ENCODE assay signal across 10 cellular contexts in the genomic region with DNA sequence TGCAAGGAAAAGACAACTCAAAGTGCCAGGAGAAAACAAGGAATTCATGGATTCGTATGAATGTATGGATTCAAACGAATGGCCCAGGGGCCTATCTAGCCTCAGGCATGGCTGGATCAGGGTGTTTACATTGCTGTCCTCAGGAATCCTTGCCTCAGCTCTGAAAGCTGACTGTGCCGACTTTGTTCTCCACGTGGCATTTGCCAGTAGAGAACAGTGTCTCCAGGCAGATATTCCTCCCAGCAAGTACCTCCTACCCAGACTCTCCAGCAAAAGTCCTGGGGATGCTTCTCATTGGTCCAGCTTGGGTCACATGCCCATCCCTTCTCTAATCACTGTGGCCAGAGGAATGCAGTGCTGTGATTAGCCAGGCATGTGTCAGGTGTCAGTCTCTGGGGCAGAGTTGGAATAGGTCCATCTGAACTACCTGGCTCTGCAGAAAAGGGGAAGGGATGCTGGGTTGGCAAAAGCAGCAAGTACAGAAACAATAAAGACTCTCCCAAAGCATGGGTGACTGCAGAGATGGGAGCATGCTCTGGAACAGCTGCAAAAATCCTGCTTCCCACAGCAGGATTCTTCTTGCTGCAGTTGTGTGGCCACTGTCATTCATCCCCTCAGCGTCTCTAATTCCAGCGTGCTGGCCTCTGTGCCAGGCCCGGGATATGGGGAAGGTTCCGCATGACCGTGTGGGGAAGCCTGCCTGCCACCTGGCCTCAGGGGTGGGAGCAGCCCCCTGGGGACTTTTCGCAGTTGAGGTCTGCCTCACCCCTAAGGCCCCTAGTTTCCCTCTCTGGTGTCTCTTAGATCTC. TPM values are rescaled to one million over a fixed set of nuclear protein-coding genes. Genes with fewer than 3 reads are reported as not detected.
DNase-seq lines count a peak whose midpoint lies in the region; ATAC-seq and FAIRE-seq lines count a peak whose summit lies in the region.
"Had no signal": no experiment of that assay in that cellular context is flagged by ENCODE, and none has a peak within 500 bp of the region (broad histone marks: within the 10 kb centered on the region; RNA-seq: fewer than 3 reads in every experiment).

No MANE protein-coding gene starts in this region.

- H3K9me3 Mint-ChIP-seq in activated T-helper 1 cell treated with anti-CD3 and anti-CD28 coated beads, Interleukin-12 subunit alpha, Interleukin-12 subunit beta, Interleukin-2, Interleukin-4 antibody, amounts not matched to agents 30 ng/mL and 10 ng/mL and 1 ng/mL, durations not matched to agents 14 hours and 24 hours and 36 hours, result no peaks in the 10 kb centered on the region

- in situ Hi-C loops in ACHN (cut with HindIII; ENCODE audit: low pct_ligation_motif_present, low pct_unique_long_range_greater_than_20kb, low sequenced_read_pairs), result no loop called here

- H3K4me1 Mint-ChIP-seq in activated T-helper 1 cell treated with anti-CD3 and anti-CD28 coated beads, Interleukin-12 subunit alpha, Interleukin-12 subunit beta, Interleukin-2, Interleukin-4 antibody, amounts not matched to agents 30 ng/mL and 10 ng/mL and 1 ng/mL, durations not matched to agents 14 hours and 24 hours and 36 hours (ENCODE audit: low read depth), result peaks cover 46% of the 10 kb centered on the region

- no peak overlapping the region for H3K4me3 Mint-ChIP-seq in activated T-helper 1 cell treated with anti-CD3 and anti-CD28 coated beads, Interleukin-12 subunit alpha, Interleukin-12 subunit beta, Interleukin-2, Interleukin-4 antibody, amounts not matched to agents 30 ng/mL and 10 ng/mL and 1 ng/mL, durations not matched to agents 14 hours and 24 hours and 36 hours

- ATAC-seq in HG03442 (IDR thresholded peaks at IDR 0.05; ENCODE audit: unreplicated experiment), result no peak
- ATAC-seq: heart right ventricle had no signal

- H3K4me3 ChIP-seq in SJCRH30, result no peak overlapping the region
- H3K4me3 ChIP-seq: heart right ventricle had no signal

- DNase-seq in ACHN, result peak; percentile 47
- DNase-seq in GM18507 (ENCODE audit: extremely low spot score, insufficient read length, low read depth), result no peak
- DNase-seq in SJCRH30, result peak; percentile 91 to 96
- DNase-seq in hepatic stellate cell (ENCODE audit: low spot score), result peak; percentile 66
- DNase-seq in stimulated activated CD4-positive, alpha-beta T cell treated with anti-CD3 and anti-CD28 coated beads, Interleukin-1b, Interleukin-23, amount 100 ng/mL, for 48 hours, result no peak
- no peak for DNase-seq in NCI-H2171 (lab: John Stamatoyannopoulos, UW)
- DNase-seq in activated T-helper 1 cell treated with anti-CD3 and anti-CD28 coated beads, Interleukin-12 subunit alpha, Interleukin-12 subunit beta, Interleukin-2, Interleukin-4 antibody, amounts not matched to agents 30 ng/mL and 10 ng/mL and 1 ng/mL, durations not matched to agents 14 hours and 24 hours and 36 hours (ENCODE audit: low spot score), result no peak
- DNase-seq: NCI-H524 treated with DMSO at 0.1 percent for 48 hours had no signal

- intact Hi-C loops in activated T-helper 1 cell treated with anti-CD3 and anti-CD28 coated beads, Interleukin-12 subunit alpha, Interleukin-12 subunit beta, Interleukin-2, Interleukin-4 antibody, amounts not matched to agents 30 ng/mL and 10 ng/mL and 1 ng/mL, durations not matched to agents 14 hours and 24 hours and 36 hours (cut with micrococcal nuclease), result no loop called here

- H3K36me3 Mint-ChIP-seq in activated T-helper 1 cell treated with anti-CD3 and anti-CD28 coated beads, Interleukin-12 subunit alpha, Interleukin-12 subunit beta, Interleukin-2, Interleukin-4 antibody, amounts not matched to agents 30 ng/mL and 10 ng/mL and 1 ng/mL, durations not matched to agents 14 hours and 24 hours and 36 hours (ENCODE audit: low read depth), result no peaks in the 10 kb centered on the region

- H3K27ac Mint-ChIP-seq in activated T-helper 1 cell treated with anti-CD3 and anti-CD28 coated beads, Interleukin-12 subunit alpha, Interleukin-12 subunit beta, Interleukin-2, Interleukin-4 antibody, amounts not matched to agents 30 ng/mL and 10 ng/mL and 1 ng/mL, durations not matched to agents 14 hours and 24 hours and 36 hours, result no peak overlapping the region

- no peaks in the 10 kb centered on the region for H3K27me3 ChIP-seq in SJCRH30

- H3K36me3 ChIP-seq in SJCRH30, result no peaks in the 10 kb centered on the region
- H3K36me3 ChIP-seq: heart right ventricle had no signal

- peak overlapping the region; percentile 78 for H3K27ac ChIP-seq in SJCRH30

- FAIRE-seq in GM18507 (lab: Jason Lieb, UNC), result peak; percentile 56

- H3K27me3 Mint-ChIP-seq in activated T-helper 1 cell treated with anti-CD3 and anti-CD28 coated beads, Interleukin-12 subunit alpha, Interleukin-12 subunit beta, Interleukin-2, Interleukin-4 antibody, amounts not matched to agents 30 ng/mL and 10 ng/mL and 1 ng/mL, durations not matched to agents 14 hours and 24 hours and 36 hours (ENCODE audit: insufficient read depth), result peaks cover 2% of the 10 kb centered on the region

- H3K4me1 ChIP-seq in SJCRH30, result peaks cover 32% of the 10 kb centered on the region

- H3K9me3 ChIP-seq in SJCRH30 (replicated peaks), result no peaks in the 10 kb centered on the region
- H3K9me3 ChIP-seq: heart right ventricle had no signal

RNA-seq across cellular contexts. Expression of gene CCNE1, which starts 30.0 kb away (rescaled TPM):
- 66.3 and 72.7 TPM in 2 replicates for total RNA-seq in SJCRH30 (2014; rRNA removed; shearing (Covaris generic))
- total RNA-seq in activated T-helper 1 cell treated with anti-CD3 and anti-CD28 coated beads, Interleukin-12 subunit alpha, Interleukin-12 subunit beta, Interleukin-2, Interleukin-4 antibody, amounts not matched to agents 30 ng/mL and 10 ng/mL and 1 ng/mL, durations not matched to agents 14 hours and 24 hours and 36 hours, result 55.1 and 58.4 TPM in 2 replicates

Comparison
In these comparisons a context has a peak if more than half of its experiments do, and no peak if none do; other contexts are left out.
1. DNase-seq: peak in ACHN (single experiment), SJCRH30 (2 of 2) and hepatic stellate cell (single experiment); none in GM18507 (single experiment), stimulated activated CD4-positive, alpha-beta T cell treated with anti-CD3 and anti-CD28 coated beads, Interleukin-1b, Interleukin-23, amount 100 ng/mL, for 48 hours (single experiment), NCI-H2171 (single experiment) and activated T-helper 1 cell treated with anti-CD3 and anti-CD28 coated beads, Interleukin-12 subunit alpha, Interleukin-12 subunit beta, Interleukin-2, Interleukin-4 antibody, amounts not matched to agents 30 ng/mL and 10 ng/mL and 1 ng/mL, durations not matched to agents 14 hours and 24 hours and 36 hours (single experiment).